In the genomic region with DNA sequence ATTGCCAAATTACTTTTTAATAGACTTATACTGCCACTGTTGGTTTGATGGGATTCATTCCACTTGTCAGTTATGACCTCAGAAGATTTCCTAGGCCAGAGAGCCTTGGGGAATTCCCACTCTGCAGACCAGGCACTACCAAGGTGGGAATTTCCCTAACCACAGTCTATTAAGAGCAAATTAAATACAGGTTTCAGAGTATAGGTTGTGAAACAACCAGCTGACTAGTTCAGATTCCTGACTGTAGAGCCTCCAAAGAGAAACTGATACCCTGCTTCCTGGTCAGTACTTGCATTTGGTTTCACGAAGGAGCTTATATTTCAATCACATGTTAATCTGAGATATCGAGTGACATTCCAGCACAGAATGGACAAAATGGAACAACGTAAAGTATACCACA, we compare ENCODE assay signal across 8 cellular contexts.
DNase-seq lines count a peak whose midpoint lies in the region; ATAC-seq and TF ChIP-seq lines count a peak whose summit lies in the region.

No MANE protein-coding gene starts in this region.

- POLR2A ChIA-PET in HEK293 (lab: Yijun Ruan, JAX), result interaction anchor here (0.6 kb wide), 1 partner anchor 280 kb away, joined by 4 read pairs; no protein-coding TSS in a partner anchor

- no peaks in the 10 kb centered on the region for H3K27me3 ChIP-seq in RWPE2 (ENCODE audit: insufficient read depth, poor library complexity, severe bottlenecking)
- no peaks in the 10 kb centered on the region for H3K27me3 ChIP-seq in right lobe of liver

- TF ChIP-seq CTCF in HEK293 (tag by site-specific recombination; IDR thresholded peaks at IDR 0.05), result no peak
- no peak for TF ChIP-seq CTCF in RWPE2 (IDR thresholded peaks at IDR 0.05; ENCODE audit: poor library complexity, severe bottlenecking)
- TF ChIP-seq CTCF in right lobe of liver (IDR thresholded peaks at IDR 0.05), result no peak

- DNase-seq in RWPE2 (ENCODE audit: low spot score) (no peak), right lobe of liver (peak in 1 of 3 donors; percentile 25), NCI-H524 (lab: John Stamatoyannopoulos, UW) (no peak), sciatic nerve (ENCODE audit: low spot score) (no peak), hippocampal formation (lab: John Stamatoyannopoulos, UW) (no peak)

- CTCF ChIA-PET in HEK293 (lab: Yijun Ruan, JAX), result no interaction called here

- H3K36me3 ChIP-seq in HEK293 (ENCODE audit: control insufficient read depth in 2 of 2, insufficient read depth in 1 of 2, low read length in 2 of 2) (no peaks in the 10 kb centered on the region), RWPE2 (ENCODE audit: low read depth) (peaks cover 5% of the 10 kb centered on the region; the same call in 1 of the 2 replicates), right lobe of liver (no peaks in the 10 kb centered on the region)

- WGBS in right lobe of liver (ENCODE audit: insufficient coverage, low coverage, low lambda C conversion rate, missing lambda C conversion rate), result 79% methylated on average over 3 of the region's 3 CpGs

- intact Hi-C loops in right lobe of liver (cut with DNase I), result no loop called here
- intact Hi-C loops in sciatic nerve (cut with DNase I), result no loop called here

- H3K9me3 ChIP-seq in HEK293 (ENCODE audit: control insufficient read depth, insufficient read depth, low read depth, low read length) (no peaks in the 10 kb centered on the region), RWPE2 (ENCODE audit: severe bottlenecking) (peaks cover 2% of the 10 kb centered on the region), right lobe of liver (peaks cover 0 to 3% (median 0%) of the 10 kb centered on the region in 4 donors)

- TF ChIP-seq POLR2A in right lobe of liver (IDR thresholded peaks at IDR 0.05), result no peak

- H3K4me3 ChIP-seq in HEK293 (ENCODE audit: low read depth, low read length) (no peak overlapping the region), RWPE2 (ENCODE audit: severe bottlenecking) (no peak overlapping the region), right lobe of liver (no peak overlapping the region)

- peaks cover 4% of the 10 kb centered on the region; the same call in 1 of the 2 replicates for H3K4me1 ChIP-seq in HEK293 (ENCODE audit: control insufficient read depth, insufficient read depth, low read length)
- H3K4me1 ChIP-seq in RWPE2 (ENCODE audit: insufficient read depth, poor library complexity, severe bottlenecking), result peaks cover 11% of the 10 kb centered on the region
- peaks cover 0 to 5% (median 0%) of the 10 kb centered on the region in 4 donors for H3K4me1 ChIP-seq in right lobe of liver

- H3K27ac ChIP-seq in HEK293 (ENCODE audit: extremely low read depth, low read depth, low read length) (no peak overlapping the region), RWPE2 (ENCODE audit: poor library complexity, severe bottlenecking) (no peak overlapping the region), right lobe of liver (peak overlapping the region in 1 of 3 donors; percentile 18)

- ATAC-seq in GM18502 (IDR thresholded peaks at IDR 0.05; ENCODE audit: poor library complexity, unreplicated experiment), result peak; percentile 88
- peak; percentile 95 for ATAC-seq in RWPE2 (ENCODE audit: low read depth)
- peak; percentile 60 to 99 (median 72) for ATAC-seq in right lobe of liver
- ATAC-seq in GM21786 (IDR thresholded peaks at IDR 0.05; ENCODE audit: unreplicated experiment), result no peak
- no peak for ATAC-seq in sciatic nerve

TF ChIP-seq in HEK293, 187 proteins besides CTCF, POLR2A, EP300 and RAD21 (continues in another document):
- TF ChIP-seq ZNF600 (tag by site-specific recombination; IDR thresholded peaks at IDR 0.05) (0 out of 2 replicates have a peak, but pooled peaks have one; percentile 26), WT1 (tag by site-specific recombination; IDR thresholded peaks at IDR 0.05) (0 out of 2 replicates have a peak, but pooled peaks have one; percentile 14), ZEB2 (tag by site-specific recombination; IDR thresholded peaks at IDR 0.05) (0 out of 2 replicates have a peak, but pooled peaks have one; percentile 28), GFI1B (tag by site-specific recombination; IDR thresholded peaks at IDR 0.05) (peak; percentile 82), ZNF629 (tag by site-specific recombination; IDR thresholded peaks at IDR 0.05) (peak; percentile 26; the same call in 1 of the 2 replicates)
- TF ChIP-seq, protein P1, sequence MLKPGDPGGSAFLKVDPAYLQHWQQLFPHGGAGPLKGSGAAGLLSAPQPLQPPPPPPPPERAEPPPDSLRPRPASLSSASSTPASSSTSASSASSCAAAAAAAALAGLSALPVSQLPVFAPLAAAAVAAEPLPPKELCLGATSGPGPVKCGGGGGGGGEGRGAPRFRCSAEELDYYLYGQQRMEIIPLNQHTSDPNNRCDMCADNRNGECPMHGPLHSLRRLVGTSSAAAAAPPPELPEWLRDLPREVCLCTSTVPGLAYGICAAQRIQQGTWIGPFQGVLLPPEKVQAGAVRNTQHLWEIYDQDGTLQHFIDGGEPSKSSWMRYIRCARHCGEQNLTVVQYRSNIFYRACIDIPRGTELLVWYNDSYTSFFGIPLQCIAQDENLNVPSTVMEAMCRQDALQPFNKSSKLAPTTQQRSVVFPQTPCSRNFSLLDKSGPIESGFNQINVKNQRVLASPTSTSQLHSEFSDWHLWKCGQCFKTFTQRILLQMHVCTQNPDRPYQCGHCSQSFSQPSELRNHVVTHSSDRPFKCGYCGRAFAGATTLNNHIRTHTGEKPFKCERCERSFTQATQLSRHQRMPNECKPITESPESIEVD (tag by site-specific recombination; IDR thresholded peaks at IDR 0.05), result peak; percentile 67
- TF ChIP-seq, protein P2, sequence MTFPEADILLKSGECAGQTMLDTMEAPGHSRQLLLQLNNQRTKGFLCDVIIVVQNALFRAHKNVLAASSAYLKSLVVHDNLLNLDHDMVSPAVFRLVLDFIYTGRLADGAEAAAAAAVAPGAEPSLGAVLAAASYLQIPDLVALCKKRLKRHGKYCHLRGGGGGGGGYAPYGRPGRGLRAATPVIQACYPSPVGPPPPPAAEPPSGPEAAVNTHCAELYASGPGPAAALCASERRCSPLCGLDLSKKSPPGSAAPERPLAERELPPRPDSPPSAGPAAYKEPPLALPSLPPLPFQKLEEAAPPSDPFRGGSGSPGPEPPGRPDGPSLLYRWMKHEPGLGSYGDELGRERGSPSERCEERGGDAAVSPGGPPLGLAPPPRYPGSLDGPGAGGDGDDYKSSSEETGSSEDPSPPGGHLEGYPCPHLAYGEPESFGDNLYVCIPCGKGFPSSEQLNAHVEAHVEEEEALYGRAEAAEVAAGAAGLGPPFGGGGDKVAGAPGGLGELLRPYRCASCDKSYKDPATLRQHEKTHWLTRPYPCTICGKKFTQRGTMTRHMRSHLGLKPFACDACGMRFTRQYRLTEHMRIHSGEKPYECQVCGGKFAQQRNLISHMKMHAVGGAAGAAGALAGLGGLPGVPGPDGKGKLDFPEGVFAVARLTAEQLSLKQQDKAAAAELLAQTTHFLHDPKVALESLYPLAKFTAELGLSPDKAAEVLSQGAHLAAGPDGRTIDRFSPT (tag by site-specific recombination; IDR thresholded peaks at IDR 0.05), result 0 out of 2 replicates have a peak, but pooled peaks have one; percentile 31
- TF ChIP-seq, protein P3, sequence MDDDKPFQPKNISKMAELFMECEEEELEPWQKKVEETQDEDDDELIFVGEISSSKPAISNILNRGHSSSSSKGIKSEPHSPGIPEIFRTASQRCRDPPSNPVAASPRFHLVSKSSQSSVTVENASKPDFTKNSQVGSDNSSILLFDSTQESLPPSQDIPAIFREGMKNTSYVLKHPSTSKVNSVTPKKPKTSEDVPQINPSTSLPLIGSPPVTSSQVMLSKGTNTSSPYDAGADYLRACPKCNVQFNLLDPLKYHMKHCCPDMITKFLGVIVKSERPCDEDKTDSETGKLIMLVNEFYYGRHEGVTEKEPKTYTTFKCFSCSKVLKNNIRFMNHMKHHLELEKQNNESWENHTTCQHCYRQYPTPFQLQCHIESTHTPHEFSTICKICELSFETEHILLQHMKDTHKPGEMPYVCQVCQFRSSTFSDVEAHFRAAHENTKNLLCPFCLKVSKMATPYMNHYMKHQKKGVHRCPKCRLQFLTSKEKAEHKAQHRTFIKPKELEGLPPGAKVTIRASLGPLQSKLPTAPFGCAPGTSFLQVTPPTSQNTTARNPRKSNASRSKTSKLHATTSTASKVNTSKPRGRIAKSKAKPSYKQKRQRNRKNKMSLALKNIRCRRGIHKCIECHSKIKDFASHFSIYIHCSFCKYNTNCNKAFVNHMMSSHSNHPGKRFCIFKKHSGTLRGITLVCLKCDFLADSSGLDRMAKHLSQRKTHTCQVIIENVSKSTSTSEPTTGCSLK (tag by site-specific recombination; IDR thresholded peaks at IDR 0.05), result no peak
- TF ChIP-seq, protein P4, sequence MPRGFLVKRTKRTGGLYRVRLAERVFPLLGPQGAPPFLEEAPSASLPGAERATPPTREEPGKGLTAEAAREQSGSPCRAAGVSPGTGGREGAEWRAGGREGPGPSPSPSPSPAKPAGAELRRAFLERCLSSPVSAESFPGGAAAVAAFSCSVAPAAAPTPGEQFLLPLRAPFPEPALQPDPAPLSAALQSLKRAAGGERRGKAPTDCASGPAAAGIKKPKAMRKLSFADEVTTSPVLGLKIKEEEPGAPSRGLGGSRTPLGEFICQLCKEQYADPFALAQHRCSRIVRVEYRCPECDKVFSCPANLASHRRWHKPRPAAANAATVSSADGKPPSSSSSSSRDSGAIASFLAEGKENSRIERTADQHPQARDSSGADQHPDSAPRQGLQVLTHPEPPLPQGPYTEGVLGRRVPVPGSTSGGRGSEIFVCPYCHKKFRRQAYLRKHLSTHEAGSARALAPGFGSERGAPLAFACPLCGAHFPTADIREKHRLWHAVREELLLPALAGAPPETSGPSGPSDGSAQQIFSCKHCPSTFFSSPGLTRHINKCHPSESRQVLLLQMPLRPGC (tag by site-specific recombination; IDR thresholded peaks at IDR 0.05), result peak; percentile 67; the same call in 1 of the 2 replicates

Comparison
In these comparisons a context has a peak if more than half of its experiments do, and no peak if none do; other contexts are left out.
1. ATAC-seq: peak in GM18502 (single experiment), RWPE2 (single experiment) and right lobe of liver (4 of 4); none in GM21786 (single experiment) and sciatic nerve (single experiment).